Comparison of ENCODE assay signal across 2 cellular contexts in the genomic region with DNA sequence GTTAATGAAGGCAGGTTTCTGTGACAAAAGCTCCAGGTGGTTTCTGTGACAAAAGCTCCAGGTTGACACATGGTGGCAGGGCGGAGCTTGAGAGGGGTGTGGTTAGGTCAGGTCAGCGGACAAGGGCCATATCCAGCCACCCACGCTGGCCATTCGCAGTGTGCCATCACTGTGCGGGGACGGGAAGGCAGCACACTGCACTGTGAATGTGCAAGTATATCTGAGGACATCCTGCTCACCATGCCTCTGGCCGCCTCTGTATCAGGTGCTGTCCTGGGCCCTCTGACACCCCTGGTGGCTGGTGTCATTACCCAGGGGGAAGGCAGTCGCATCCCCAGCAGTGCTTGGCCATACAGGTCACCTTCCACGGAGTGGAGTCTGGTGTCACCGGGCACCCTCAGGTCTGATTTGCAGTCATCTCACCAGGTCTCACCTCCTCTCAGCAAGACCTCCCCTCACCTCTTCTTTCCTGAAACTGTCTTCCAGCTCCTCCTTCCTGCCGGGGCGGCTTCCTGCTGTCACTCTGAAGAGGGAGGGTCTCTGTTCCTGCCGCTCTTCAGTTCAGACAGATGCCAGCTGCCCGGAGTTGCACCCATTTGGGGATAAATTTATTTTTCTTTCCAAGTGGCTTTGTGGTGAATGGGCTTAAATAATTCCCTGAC.
TF ChIP-seq lines count a peak whose summit lies in the region.

No MANE protein-coding gene starts in this region.

TF ChIP-seq in A549, 52 proteins besides CTCF, POLR2A, EP300 and RAD21:
- TF ChIP-seq, protein P1, sequence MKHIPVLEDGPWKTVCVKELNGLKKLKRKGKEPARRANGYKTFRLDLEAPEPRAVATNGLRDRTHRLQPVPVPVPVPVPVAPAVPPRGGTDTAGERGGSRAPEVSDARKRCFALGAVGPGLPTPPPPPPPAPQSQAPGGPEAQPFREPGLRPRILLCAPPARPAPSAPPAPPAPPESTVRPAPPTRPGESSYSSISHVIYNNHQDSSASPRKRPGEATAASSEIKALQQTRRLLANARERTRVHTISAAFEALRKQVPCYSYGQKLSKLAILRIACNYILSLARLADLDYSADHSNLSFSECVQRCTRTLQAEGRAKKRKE (CRISPR knock-in tag; IDR thresholded peaks at IDR 0.05; ENCODE audit: low read depth) = no peak
- TF ChIP-seq NR3C1 (IDR thresholded peaks at IDR 0.05) (no peak), HEYL (CRISPR knock-in tag; IDR thresholded peaks at IDR 0.05) (no peak), ZFP36 (IDR thresholded peaks at IDR 0.05; ENCODE audit: borderline replicate concordance, partially characterized antibody) (no peak), HOXA7 (CRISPR knock-in tag; IDR thresholded peaks at IDR 0.05) (no peak), NFE2L2 (conservative IDR thresholded peaks at IDR 0.05; ENCODE audit: low read length) (no peak), CBX2 (IDR thresholded peaks at IDR 0.05; ENCODE audit: borderline replicate concordance, low read depth) (no peak), ZC3H11A (IDR thresholded peaks at IDR 0.05) (no peak), JUN (IDR thresholded peaks at IDR 0.05) (no peak), HOXB5 (CRISPR knock-in tag; IDR thresholded peaks at IDR 0.05) (no peak), RCOR1 (IDR thresholded peaks at IDR 0.05; ENCODE audit: low read depth, low read length) (no peak), CBX8 (IDR thresholded peaks at IDR 0.05) (no peak), POLR2AphosphoS2 (conservative IDR thresholded peaks at IDR 0.05; ENCODE audit: low read length) (no peak)
- TF ChIP-seq, protein P2, sequence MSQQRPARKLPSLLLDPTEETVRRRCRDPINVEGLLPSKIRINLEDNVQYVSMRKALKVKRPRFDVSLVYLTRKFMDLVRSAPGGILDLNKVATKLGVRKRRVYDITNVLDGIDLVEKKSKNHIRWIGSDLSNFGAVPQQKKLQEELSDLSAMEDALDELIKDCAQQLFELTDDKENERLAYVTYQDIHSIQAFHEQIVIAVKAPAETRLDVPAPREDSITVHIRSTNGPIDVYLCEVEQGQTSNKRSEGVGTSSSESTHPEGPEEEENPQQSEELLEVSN (IDR thresholded peaks at IDR 0.05; ENCODE audit: borderline replicate concordance, low read depth) = no peak
TF ChIP-seq in A549: peak in this region for 0.

TF ChIP-seq in H1, 55 proteins besides CTCF, POLR2A, EP300 and RAD21:
- TF ChIP-seq EZH2 (IDR thresholded peaks at IDR 0.05; ENCODE audit: low read depth, low read length, severe bottlenecking) (no peak), HDAC6 (IDR thresholded peaks at IDR 0.05; ENCODE audit: low read depth, low read length) (no peak), SP4 (IDR thresholded peaks at IDR 0.05; ENCODE audit: low read length) (no peak)
